In the genomic region with DNA sequence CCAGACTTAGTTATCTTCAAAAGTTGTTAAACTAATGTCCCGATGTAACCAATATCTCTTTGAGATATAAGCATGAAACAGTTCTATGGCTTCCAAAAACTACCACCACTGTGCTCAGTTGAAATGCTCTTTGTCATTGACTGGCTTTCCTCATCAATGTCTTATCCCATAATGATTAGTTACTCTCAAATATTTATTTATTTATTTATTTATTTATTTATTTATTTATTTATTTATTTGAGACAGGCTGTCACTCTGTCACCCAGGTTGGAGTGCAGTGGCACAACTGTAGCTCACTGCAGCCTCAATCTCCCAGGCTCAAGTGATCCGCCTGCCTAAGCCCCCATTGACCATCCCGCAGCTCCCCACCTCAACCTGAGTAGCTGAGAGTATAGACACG, we compare ENCODE assay signal across 2 cellular contexts.
TF ChIP-seq lines count a peak whose summit lies in the region.

No MANE protein-coding gene starts in this region.

TF ChIP-seq in HepG2, 621 proteins besides CTCF, POLR2A, EP300 and RAD21 (continued from another document):
- TF ChIP-seq MTERF4 (CRISPR knock-in tag; IDR thresholded peaks at IDR 0.05) = no peak
- TF ChIP-seq, protein P1, sequence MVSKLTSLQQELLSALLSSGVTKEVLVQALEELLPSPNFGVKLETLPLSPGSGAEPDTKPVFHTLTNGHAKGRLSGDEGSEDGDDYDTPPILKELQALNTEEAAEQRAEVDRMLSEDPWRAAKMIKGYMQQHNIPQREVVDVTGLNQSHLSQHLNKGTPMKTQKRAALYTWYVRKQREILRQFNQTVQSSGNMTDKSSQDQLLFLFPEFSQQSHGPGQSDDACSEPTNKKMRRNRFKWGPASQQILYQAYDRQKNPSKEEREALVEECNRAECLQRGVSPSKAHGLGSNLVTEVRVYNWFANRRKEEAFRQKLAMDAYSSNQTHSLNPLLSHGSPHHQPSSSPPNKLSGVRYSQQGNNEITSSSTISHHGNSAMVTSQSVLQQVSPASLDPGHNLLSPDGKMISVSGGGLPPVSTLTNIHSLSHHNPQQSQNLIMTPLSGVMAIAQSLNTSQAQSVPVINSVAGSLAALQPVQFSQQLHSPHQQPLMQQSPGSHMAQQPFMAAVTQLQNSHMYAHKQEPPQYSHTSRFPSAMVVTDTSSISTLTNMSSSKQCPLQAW (CRISPR knock-in tag; IDR thresholded peaks at IDR 0.05) = no peak
- TF ChIP-seq SRSF4 (IDR thresholded peaks at IDR 0.05; ENCODE audit: low read depth, low read length, poor library complexity, severe bottlenecking) = no peak
- no peak for TF ChIP-seq ZNF879 (CRISPR knock-in tag; IDR thresholded peaks at IDR 0.05)
- TF ChIP-seq, protein P2, sequence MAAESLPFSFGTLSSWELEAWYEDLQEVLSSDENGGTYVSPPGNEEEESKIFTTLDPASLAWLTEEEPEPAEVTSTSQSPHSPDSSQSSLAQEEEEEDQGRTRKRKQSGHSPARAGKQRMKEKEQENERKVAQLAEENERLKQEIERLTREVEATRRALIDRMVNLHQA (CRISPR knock-in tag; IDR thresholded peaks at IDR 0.05) = no peak
- no peak for TF ChIP-seq ZNF264 (CRISPR knock-in tag; IDR thresholded peaks at IDR 0.05)
- no peak for TF ChIP-seq IRF1 (CRISPR knock-in tag; IDR thresholded peaks at IDR 0.05; ENCODE audit: low read depth)
- no peak for TF ChIP-seq ZNF83 (CRISPR knock-in tag; IDR thresholded peaks at IDR 0.05; ENCODE audit: borderline replicate concordance)
- TF ChIP-seq SNAPC2 (CRISPR knock-in tag; IDR thresholded peaks at IDR 0.05) = no peak
- no peak for TF ChIP-seq TFDP1 (CRISPR knock-in tag; IDR thresholded peaks at IDR 0.05; ENCODE audit: borderline replicate concordance)
- no peak for TF ChIP-seq MAZ (IDR thresholded peaks at IDR 0.05; ENCODE audit: borderline replicate concordance, low read depth, low read length)
- no peak for TF ChIP-seq MAZ (CRISPR knock-in tag; IDR thresholded peaks at IDR 0.05; ENCODE audit: low read depth)
- TF ChIP-seq SIN3A (IDR thresholded peaks at IDR 0.05; ENCODE audit: borderline replicate concordance, low read depth, low read length) = no peak

TF ChIP-seq in HEK293, 187 proteins besides CTCF, POLR2A, EP300 and RAD21 (continued from another document):
- TF ChIP-seq ZBTB11 (tag by site-specific recombination; conservative IDR thresholded peaks at IDR 0.05; ENCODE audit: low read depth) = peak; percentile 31; the same call in 1 of the 2 replicates
- TF ChIP-seq ZXDB (tag by site-specific recombination; IDR thresholded peaks at IDR 0.05) = 0 out of 2 replicates have a peak, but pooled peaks have one; percentile 22
- no peak for TF ChIP-seq ZNF600 (tag by site-specific recombination; IDR thresholded peaks at IDR 0.05)
- TF ChIP-seq ZSCAN4 (tag by site-specific recombination; IDR thresholded peaks at IDR 0.05) = no peak
- no peak for TF ChIP-seq ZNF16 (tag by site-specific recombination; IDR thresholded peaks at IDR 0.05; ENCODE audit: low read depth)
- no peak for TF ChIP-seq GLIS2 (tag by site-specific recombination; IDR thresholded peaks at IDR 0.05)
- TF ChIP-seq ZNF48 (tag by site-specific recombination; IDR thresholded peaks at IDR 0.05) = no peak
- peak; percentile 44; the same call in 1 of the 2 replicates for TF ChIP-seq ZBTB8A (tag by site-specific recombination; IDR thresholded peaks at IDR 0.05)
- no peak for TF ChIP-seq ZNF302 (tag by site-specific recombination; IDR thresholded peaks at IDR 0.05; ENCODE audit: low read depth)
- no peak for TF ChIP-seq GFI1B (tag by site-specific recombination; IDR thresholded peaks at IDR 0.05)
- no peak for TF ChIP-seq ZNF391 (tag by site-specific recombination; IDR thresholded peaks at IDR 0.05; ENCODE audit: borderline replicate concordance, low read depth)
- no peak for TF ChIP-seq ZNF585B (tag by site-specific recombination; IDR thresholded peaks at IDR 0.05)
- peak; percentile 31; the same call in 1 of the 2 replicates for TF ChIP-seq ZNF623 (tag by site-specific recombination; IDR thresholded peaks at IDR 0.05)
- TF ChIP-seq KLF8 (tag by site-specific recombination; IDR thresholded peaks at IDR 0.05) = no peak
- no peak for TF ChIP-seq ZBTB17 (tag by site-specific recombination; IDR thresholded peaks at IDR 0.05)
- TF ChIP-seq ZNF10 (tag by site-specific recombination; IDR thresholded peaks at IDR 0.05) = no peak
- TF ChIP-seq ZNF354C (tag by site-specific recombination; IDR thresholded peaks at IDR 0.05; ENCODE audit: borderline replicate concordance, low read depth) = no peak
- peak; percentile 27 for TF ChIP-seq ZNF555 (tag by site-specific recombination; conservative IDR thresholded peaks at IDR 0.05)
- TF ChIP-seq ZNF426 (tag by site-specific recombination; IDR thresholded peaks at IDR 0.05) = peak; percentile 50
- TF ChIP-seq ZNF660 (tag by site-specific recombination; IDR thresholded peaks at IDR 0.05) = no peak
TF ChIP-seq in HEK293: peak in this region for 8.
